Comparison of ENCODE assay signal across 28 cellular contexts in genomic region chr1:67540025-67540732, GRCh38.
A peak's percentile ranks its signal among the peaks of the same experiment; 100 is the strongest.
DNase-seq lines count a peak whose midpoint lies in the region; ATAC-seq and TF ChIP-seq lines count a peak whose summit lies in the region.
"Had no signal": no experiment of that assay in that cellular context is flagged by ENCODE, and none has a peak within 500 bp of the region (broad histone marks: within the 10 kb centered on the region; RNA-seq: fewer than 3 reads in every experiment).

No MANE protein-coding gene starts in this region.

- H3K4me3 ChIP-seq in mucosa of descending colon = no peak overlapping the region
- H3K4me3 ChIP-seq in upper lobe of right lung = no peak overlapping the region
- H3K4me3 ChIP-seq: gastroesophageal sphincter, psoas muscle, skin epidermis, upper lobe of left lung had no signal

- peaks cover 3% of the 10 kb centered on the region for H3K27me3 Mint-ChIP-seq in activated naive CD8-positive, alpha-beta T cell treated with anti-CD3 and anti-CD28 coated beads, Interleukin-2, amount 50 U/mL, for 24 hours
- H3K27me3 Mint-ChIP-seq: activated CD4-positive, alpha-beta T cell treated with anti-CD3 and anti-CD28 coated beads, Interleukin-2, amount 10 ng/mL, durations not matched to agents 7 days and 5 days had no signal

- intact Hi-C loops in mucosa of descending colon (cut with DNase I, micrococcal nuclease) (no loop called here), upper lobe of right lung (cut with DNase I) (no loop called here)

- H3K27ac ChIP-seq in upper lobe of right lung = no peak overlapping the region
- H3K27ac ChIP-seq: 22Rv1, C4-2B, gastroesophageal sphincter, neutrophil, psoas muscle, skin epidermis, upper lobe of left lung, VCaP had no signal

- no peak for TF ChIP-seq CTCF in mucosa of descending colon (IDR thresholded peaks at IDR 0.05)
- TF ChIP-seq CTCF in upper lobe of right lung (IDR thresholded peaks at IDR 0.05) = no peak

- no peak overlapping the region for H3K4me3 Mint-ChIP-seq in activated naive CD8-positive, alpha-beta T cell treated with anti-CD3 and anti-CD28 coated beads, Interleukin-2, amount 50 U/mL, for 24 hours
- H3K4me3 Mint-ChIP-seq: activated CD4-positive, alpha-beta T cell treated with anti-CD3 and anti-CD28 coated beads, Interleukin-2, amount 10 ng/mL, durations not matched to agents 7 days and 5 days; activated T-cell treated with anti-CD3 and anti-CD28 coated beads, Interleukin-2, amount 50 U/mL, for 4 hours; central memory CD8-positive, alpha-beta T cell had no signal

- H3K9me3 Mint-ChIP-seq in activated naive CD8-positive, alpha-beta T cell treated with anti-CD3 and anti-CD28 coated beads, Interleukin-2, amount 50 U/mL, for 24 hours = no peaks in the 10 kb centered on the region
- H3K9me3 Mint-ChIP-seq: activated CD4-positive, alpha-beta T cell treated with anti-CD3 and anti-CD28 coated beads, Interleukin-2, amount 10 ng/mL, durations not matched to agents 7 days and 5 days; activated T-cell treated with anti-CD3 and anti-CD28 coated beads, Interleukin-2, amount 50 U/mL, for 4 hours; central memory CD8-positive, alpha-beta T cell had no signal

- no peak overlapping the region for H3K27ac Mint-ChIP-seq in activated naive CD8-positive, alpha-beta T cell treated with anti-CD3 and anti-CD28 coated beads, Interleukin-2, amount 50 U/mL, for 24 hours
- H3K27ac Mint-ChIP-seq: activated CD4-positive, alpha-beta T cell treated with anti-CD3 and anti-CD28 coated beads, Interleukin-2, amount 10 ng/mL, durations not matched to agents 7 days and 5 days had no signal

- H3K27me3 ChIP-seq in upper lobe of right lung = no peaks in the 10 kb centered on the region
- H3K27me3 ChIP-seq: gastroesophageal sphincter, neutrophil, upper lobe of left lung had no signal

- peaks cover 4% of the 10 kb centered on the region for H3K4me1 ChIP-seq in mucosa of descending colon (ENCODE audit: low read depth)
- H3K4me1 ChIP-seq in upper lobe of right lung = peaks cover 10% of the 10 kb centered on the region
- H3K4me1 ChIP-seq: gastroesophageal sphincter had no signal

- ATAC-seq in mucosa of descending colon (peak; percentile 71), upper lobe of right lung (peak; percentile 50)
- no peak for ATAC-seq in activated naive CD8-positive, alpha-beta T cell treated with anti-CD3 and anti-CD28 coated beads, Interleukin-2, amount 50 U/mL, for 24 hours
- ATAC-seq: activated T-cell treated with anti-CD3 and anti-CD28 coated beads, Interleukin-2, amount 50 U/mL, for 4 hours; gastroesophageal sphincter; psoas muscle had no signal

- DNase-seq in NCI-H82 (lab: John Stamatoyannopoulos, UW) (peak; percentile 52), NCI-H82 treated with DMSO at 0.1 percent for 48 hours (lab: John Stamatoyannopoulos, UW; ENCODE audit: unreplicated experiment) (no peak), islet precursor cell (peak; percentile 42), mucosa of descending colon (no peak), upper lobe of right lung (no peak), NCI-H345 treated with DMSO at 0.1 percent for 48 hours (lab: John Stamatoyannopoulos, UW; ENCODE audit: unreplicated experiment) (no peak), NCI-H526 treated with DMSO at 0.1 percent for 48 hours (lab: John Stamatoyannopoulos, UW) (no peak)
- DNase-seq in activated naive CD8-positive, alpha-beta T cell treated with anti-CD3 and anti-CD28 coated beads, Interleukin-2, amount 50 U/mL, for 24 hours = no peak
- DNase-seq: activated CD4-positive, alpha-beta T cell treated with anti-CD3 and anti-CD28 coated beads, Interleukin-2, amount 10 ng/mL, durations not matched to agents 7 days and 5 days; activated gamma-delta T cell treated with Interleukin-2 at 50 U/mL for 16 hours; activated T-cell treated with anti-CD3 and anti-CD28 coated beads, Interleukin-2, amount 50 U/mL, for 4 hours; Calu3; DND-41; KG1; mammary epithelial cell; MM.1S; NCI-H2029 treated with DMSO at 0.1 percent for 48 hours; psoas muscle; stimulated activated CD4-positive, alpha-beta T cell treated with anti-CD3 and anti-CD28 coated beads, Interleukin-1b, Interleukin-23, amount 100 ng/mL, for 48 hours; stimulated activated CD8-positive, alpha-beta memory T cell treated with anti-CD3 and anti-CD28 coated beads, Interleukin-4, amount 100 ng/mL, for 48 hours; upper lobe of left lung had no signal

- H3K36me3 Mint-ChIP-seq in activated naive CD8-positive, alpha-beta T cell treated with anti-CD3 and anti-CD28 coated beads, Interleukin-2, amount 50 U/mL, for 24 hours (ENCODE audit: low read depth) = no peaks in the 10 kb centered on the region

- no peaks in the 10 kb centered on the region for H3K4me1 Mint-ChIP-seq in activated naive CD8-positive, alpha-beta T cell treated with anti-CD3 and anti-CD28 coated beads, Interleukin-2, amount 50 U/mL, for 24 hours
- H3K4me1 Mint-ChIP-seq: activated CD4-positive, alpha-beta T cell treated with anti-CD3 and anti-CD28 coated beads, Interleukin-2, amount 10 ng/mL, durations not matched to agents 7 days and 5 days; central memory CD8-positive, alpha-beta T cell had no signal

- H3K36me3 ChIP-seq in mucosa of descending colon (ENCODE audit: low read depth) (no peaks in the 10 kb centered on the region), upper lobe of right lung (no peaks in the 10 kb centered on the region)
- H3K36me3 ChIP-seq: gastroesophageal sphincter, neutrophil, upper lobe of left lung had no signal

- H3K9me3 ChIP-seq in mucosa of descending colon = no peaks in the 10 kb centered on the region
- no peaks in the 10 kb centered on the region for H3K9me3 ChIP-seq in upper lobe of right lung
- H3K9me3 ChIP-seq: gastroesophageal sphincter, neutrophil, psoas muscle, upper lobe of left lung had no signal

Comparison
In these comparisons a context has a peak if more than half of its experiments do, and no peak if none do; other contexts are left out.
1. DNase-seq: peak in NCI-H82 (single experiment) and islet precursor cell (single experiment); none in NCI-H82 treated with DMSO at 0.1 percent for 48 hours (single experiment), mucosa of descending colon (0 of 3), upper lobe of right lung (single experiment), activated naive CD8-positive, alpha-beta T cell treated with anti-CD3 and anti-CD28 coated beads, Interleukin-2, amount 50 U/mL, for 24 hours (single experiment), NCI-H345 treated with DMSO at 0.1 percent for 48 hours (single experiment) and NCI-H526 treated with DMSO at 0.1 percent for 48 hours (single experiment).